In the genomic region with DNA sequence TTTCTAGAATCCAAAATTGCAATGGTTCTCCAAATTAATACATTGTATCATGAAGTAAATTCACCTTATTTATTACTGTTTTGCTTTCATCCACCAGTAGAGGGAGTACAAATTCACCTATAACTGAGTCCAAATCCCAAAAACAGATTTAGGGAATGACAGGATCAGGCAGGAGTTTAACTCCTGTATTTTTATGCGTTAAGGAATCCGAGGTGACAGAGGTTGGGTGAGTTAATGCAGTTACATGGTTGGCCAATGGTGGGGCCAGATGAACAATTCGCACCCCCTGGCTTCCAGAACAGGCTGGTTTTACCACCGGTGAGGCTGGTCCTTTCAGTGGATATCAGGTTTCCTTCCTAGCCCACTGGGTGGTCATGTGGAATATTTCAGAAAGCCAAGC, we compare ENCODE assay signal across 8 cellular contexts.
A peak's percentile ranks its signal among the peaks of the same experiment; 100 is the strongest.
DNase-seq lines count a peak whose midpoint lies in the region; ATAC-seq and TF ChIP-seq lines count a peak whose summit lies in the region.

No MANE protein-coding gene starts in this region.

- no peak overlapping the region for H3K27ac ChIP-seq in prostate gland

- no peaks in the 10 kb centered on the region for H3K36me3 Mint-ChIP-seq in endothelial cell (ENCODE audit: low read depth, unreplicated experiment)
- no peaks in the 10 kb centered on the region for H3K36me3 Mint-ChIP-seq in T-helper 17 cell (ENCODE audit: low read depth)
- H3K36me3 Mint-ChIP-seq in naive thymus-derived CD8-positive, alpha-beta T cell = no peaks in the 10 kb centered on the region

- intact Hi-C loops in prostate gland (cut with DNase I) = loop anchor here (5.0 kb wide), 1 partner anchor 114 kb away; no protein-coding TSS in a partner anchor

- no peaks in the 10 kb centered on the region for H3K9me3 Mint-ChIP-seq in endothelial cell (ENCODE audit: unreplicated experiment)
- H3K9me3 Mint-ChIP-seq in naive thymus-derived CD8-positive, alpha-beta T cell = peaks cover 0 to 5% (median 0%) of the 10 kb centered on the region in 9 donors

- DNase-seq in GM10248 (ENCODE audit: extremely low spot score) (no peak), NCI-H345 (lab: John Stamatoyannopoulos, UW) (peak; percentile 9), endothelial cell (ENCODE audit: low spot score) (no peak), prostate gland (ENCODE audit: low spot score) (no peak), T-helper 17 cell (no peak), GM10266 (ENCODE audit: extremely low spot score) (no peak)
- no peak for DNase-seq in naive thymus-derived CD8-positive, alpha-beta T cell

- ATAC-seq in HG03378 (IDR thresholded peaks at IDR 0.05; ENCODE audit: unreplicated experiment) (no peak), T-helper 17 cell (no peak)
- ATAC-seq in naive thymus-derived CD8-positive, alpha-beta T cell = no peak

- CTCF ChIA-PET in GM10248 (lab: Yijun Ruan, JAX) = interaction anchor here (0.7 to 1.5 kb wide), 3 partner anchors 15 to 114 kb away, joined by 3 read pairs; no protein-coding TSS in a partner anchor

- H3K4me1 ChIP-seq in prostate gland (replicated peaks) = no peaks in the 10 kb centered on the region

- H3K4me3 ChIP-seq in prostate gland = no peak overlapping the region

- H3K4me3 Mint-ChIP-seq in endothelial cell (ENCODE audit: unreplicated experiment) (no peak overlapping the region), T-helper 17 cell (no peak overlapping the region)
- no peak overlapping the region for H3K4me3 Mint-ChIP-seq in naive thymus-derived CD8-positive, alpha-beta T cell

- WGBS in prostate gland = 7% methylated on average over 4 of the region's 4 CpGs

- TF ChIP-seq POLR2A in prostate gland (IDR thresholded peaks at IDR 0.05) = no peak

- H3K27me3 Mint-ChIP-seq in endothelial cell (ENCODE audit: unreplicated experiment) (peaks cover 3% of the 10 kb centered on the region), T-helper 17 cell (peaks cover 16% of the 10 kb centered on the region)
- H3K27me3 Mint-ChIP-seq in naive thymus-derived CD8-positive, alpha-beta T cell = peaks cover 0 to 3% (median 0%) of the 10 kb centered on the region in 5 donors

- H3K27ac Mint-ChIP-seq in endothelial cell (ENCODE audit: unreplicated experiment) (no peak overlapping the region), T-helper 17 cell (no peak overlapping the region)
- no peak overlapping the region for H3K27ac Mint-ChIP-seq in naive thymus-derived CD8-positive, alpha-beta T cell

- POLR2A ChIA-PET in GM10248 (lab: Yijun Ruan, JAX) = no interaction called here
- POLR2A ChIA-PET in naive thymus-derived CD8-positive, alpha-beta T cell (lab: Charles Lee) = no interaction called here

- no peaks in the 10 kb centered on the region for H3K36me3 ChIP-seq in prostate gland

- TF ChIP-seq CTCF in GM10248 (IDR thresholded peaks at IDR 0.05; ENCODE audit: control extremely low read depth, extremely low read depth, low read depth, missing control alignments) = peak; percentile 24
- TF ChIP-seq CTCF in endothelial cell (IDR thresholded peaks at IDR 0.05; ENCODE audit: unreplicated experiment) = peak; percentile 83
- peak in 3 of 4 experiments; percentile 56 to 64 (median 59) for TF ChIP-seq CTCF in prostate gland (IDR thresholded peaks at IDR 0.05)
- no peak for TF ChIP-seq CTCF in GM10266 (IDR thresholded peaks at IDR 0.05; ENCODE audit: control insufficient read depth, insufficient read depth, low read depth, missing control alignments)

- H3K9me3 ChIP-seq in prostate gland (no peaks in the 10 kb centered on the region), T-helper 17 cell (ENCODE audit: control insufficient read depth, low read length, poor library complexity, severe bottlenecking) (no peaks in the 10 kb centered on the region)

- no peaks in the 10 kb centered on the region for H3K27me3 ChIP-seq in prostate gland (replicated peaks; ENCODE audit: insufficient read depth)

- H3K4me1 Mint-ChIP-seq in endothelial cell (ENCODE audit: unreplicated experiment) = no peaks in the 10 kb centered on the region
- H3K4me1 Mint-ChIP-seq in T-helper 17 cell = peaks cover 3% of the 10 kb centered on the region
- no peaks in the 10 kb centered on the region for H3K4me1 Mint-ChIP-seq in naive thymus-derived CD8-positive, alpha-beta T cell
